Comparison of ENCODE assay signal across 8 cellular contexts in genomic region chr2:75787532-75788132, GRCh38.
DNase-seq lines count a peak whose midpoint lies in the region; ATAC-seq and TF ChIP-seq lines count a peak whose summit lies in the region.

No MANE protein-coding gene starts in this region.

- ATAC-seq in GM18519 (IDR thresholded peaks at IDR 0.05; ENCODE audit: low FRiP score, unreplicated experiment) (peak; percentile 50), HG03280 (IDR thresholded peaks at IDR 0.05; ENCODE audit: unreplicated experiment) (no peak)

- no peak overlapping the region for H3K4me3 ChIP-seq in AG09309 (ENCODE audit: control insufficient read depth, low read depth, low read length)

- peak; percentile 54 for TF ChIP-seq CTCF in AG09309 (IDR thresholded peaks at IDR 0.05; ENCODE audit: control insufficient read depth, insufficient read depth, low read depth, low read length, missing control alignments)

- DNase-seq in AG09309 (ENCODE audit: low read depth): peak; percentile 2
- DNase-seq in Kasumi-1 (lab: John Stamatoyannopoulos, UW): peak; percentile 78 to 79
- peak; percentile 3 for DNase-seq in SHP77 treated with DMSO at 0.1 percent for 48 hours (lab: John Stamatoyannopoulos, UW)
- DNase-seq in foreskin melanocyte: peak; percentile 29
- peak; percentile 89 for DNase-seq in superior temporal gyrus (ENCODE audit: extremely low spot score)
- DNase-seq in stimulated activated CD4-positive, alpha-beta T cell treated with anti-CD3 and anti-CD28 coated beads, Interleukin-2, amount 100 ng/mL, for 48 hours: no peak

Comparison
In these comparisons a context has a peak if more than half of its experiments do, and no peak if none do; other contexts are left out.
1. DNase-seq: peak in AG09309 (single experiment), Kasumi-1 (2 of 2), SHP77 treated with DMSO at 0.1 percent for 48 hours (single experiment), foreskin melanocyte (single experiment) and superior temporal gyrus (single experiment); none in stimulated activated CD4-positive, alpha-beta T cell treated with anti-CD3 and anti-CD28 coated beads, Interleukin-2, amount 100 ng/mL, for 48 hours (0 of 2).